In the genomic region with DNA sequence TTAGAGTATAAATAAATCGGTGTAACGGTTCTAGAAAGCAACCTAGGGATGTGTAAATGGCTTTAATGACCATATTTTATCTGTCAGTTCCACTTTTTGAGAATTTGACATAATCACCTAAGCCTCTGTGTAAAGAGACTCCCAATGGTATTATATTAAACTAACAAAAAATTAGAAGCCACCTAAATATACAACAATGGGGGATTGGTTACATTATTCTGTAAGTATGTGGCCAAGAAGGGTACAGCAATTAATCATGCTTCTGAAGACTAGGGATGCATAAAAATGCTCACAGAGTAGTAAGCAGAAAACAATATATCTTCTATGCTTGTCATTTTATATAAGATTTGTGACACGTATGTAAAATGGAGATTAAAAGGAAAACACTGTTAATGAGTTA, we compare ENCODE assay signal across 21 cellular contexts.
"Had no signal": no experiment of that assay in that cellular context is flagged by ENCODE, and none has a peak within 500 bp of the region (broad histone marks: within the 10 kb centered on the region; RNA-seq: fewer than 3 reads in every experiment).

No MANE protein-coding gene starts in this region.

- ATAC-seq: effector memory CD8-positive, alpha-beta T cell; left cardiac atrium; left ventricle myocardium superior had no signal

- H3K36me3 Mint-ChIP-seq: naive B cell had no signal

- H3K4me3 Mint-ChIP-seq: dendritic cell treated with granulocyte-macrophage colony-stimulating factor and Interleukin-4, amounts not matched to agents 40 ng/mL and 50 ng/mL, for 4 days; effector memory CD8-positive, alpha-beta T cell; naive B cell; nephron had no signal

- H3K9me3 Mint-ChIP-seq: dendritic cell treated with granulocyte-macrophage colony-stimulating factor and Interleukin-4, amounts not matched to agents 40 ng/mL and 50 ng/mL, for 4 days; effector memory CD8-positive, alpha-beta T cell; naive B cell; nephron had no signal

- H3K9me3 ChIP-seq: esophagus squamous epithelium, right atrium auricular region, sigmoid colon had no signal

- H3K27ac ChIP-seq: esophagus squamous epithelium, hepatocyte, skin epidermis had no signal

- DNase-seq: effector memory CD8-positive, alpha-beta T cell; esophagus squamous epithelium; foreskin fibroblast; kidney; left cardiac atrium; left ventricle myocardium superior; mesenchymal stem cell; midbrain; naive B cell; posterior cingulate gyrus; sigmoid colon; stimulated activated CD4-positive, alpha-beta T cell treated with anti-CD3 and anti-CD28 coated beads, Interleukin-2, amount 100 ng/mL, for 24 hours; stimulated activated CD4-positive, alpha-beta T cell treated with anti-CD3 and anti-CD28 coated beads, Interleukin-4, amount 100 ng/mL, for 4 hours; stimulated activated naive CD4-positive, alpha-beta T cell treated with Interleukin-2 at 50 U/mL for 16 hours; trophoblast cell had no signal

- H3K4me3 ChIP-seq: esophagus squamous epithelium, hepatocyte, lung, right atrium auricular region, sigmoid colon, skin epidermis had no signal

- H3K27ac Mint-ChIP-seq: dendritic cell treated with granulocyte-macrophage colony-stimulating factor and Interleukin-4, amounts not matched to agents 40 ng/mL and 50 ng/mL, for 4 days; nephron had no signal

- H3K27me3 ChIP-seq: esophagus squamous epithelium, hepatocyte, right atrium auricular region, sigmoid colon had no signal

- H3K4me1 Mint-ChIP-seq: nephron had no signal

- H3K27me3 Mint-ChIP-seq: dendritic cell treated with granulocyte-macrophage colony-stimulating factor and Interleukin-4, amounts not matched to agents 40 ng/mL and 50 ng/mL, for 4 days; effector memory CD8-positive, alpha-beta T cell; naive B cell had no signal
